8 cellular contexts compared by ENCODE assay signal in genomic region chr4:1194028-1194900, GRCh38. TPM values are rescaled to one million over a fixed set of nuclear protein-coding genes. Genes with fewer than 3 reads are reported as not detected.
DNase-seq lines count a peak whose midpoint lies in the region; ATAC-seq and TF ChIP-seq lines count a peak whose summit lies in the region.

No MANE protein-coding gene starts in this region.

- H3K4me1 ChIP-seq in adipocyte (ENCODE audit: control insufficient read depth, insufficient read depth, low read length) (peaks cover 39% of the 10 kb centered on the region), PC-9 (replicated peaks; ENCODE audit: insufficient read depth) (peaks cover 17% of the 10 kb centered on the region)

- H3K9me2 ChIP-seq in PC-9 (ENCODE audit: insufficient read depth): no peaks in the 10 kb centered on the region

- peak overlapping the region; percentile 85 for H3K9ac ChIP-seq in adipocyte (ENCODE audit: low read length)

- H3K27ac ChIP-seq in skin epidermis (peak overlapping the region in 17 of 21 experiments; percentile 13 to 84 (median 59)), PC-9 (no peak overlapping the region)

- H3K79me2 ChIP-seq in PC-9 (ENCODE audit: low read depth): no peaks in the 10 kb centered on the region

- no peak for TF ChIP-seq CTCF in PC-9 (conservative IDR thresholded peaks at IDR 0.05)
- TF ChIP-seq CTCF in GM10248 (IDR thresholded peaks at IDR 0.05; ENCODE audit: control extremely low read depth, extremely low read depth, low read depth, missing control alignments): no peak

- no peaks in the 10 kb centered on the region for H4K20me1 ChIP-seq in PC-9 (ENCODE audit: insufficient read depth)

- H3K4me3 ChIP-seq in adipocyte (ENCODE audit: low read length) (peak overlapping the region; percentile 61), skin epidermis (no peak overlapping the region), PC-9 (no peak overlapping the region)

- no TSS peak for BruUV-seq in PC-9 (replicated peaks; lab: Mats Ljungman, UMichigan)

- peaks cover 5% of the 10 kb centered on the region for H3K36me3 ChIP-seq in adipocyte (ENCODE audit: control insufficient read depth, insufficient read depth, low read length, severe bottlenecking)
- H3K36me3 ChIP-seq in PC-9 (ENCODE audit: low read depth): no peaks in the 10 kb centered on the region

- POLR2A ChIA-PET in PC-9 (lab: Charles Lee; ENCODE audit: unreplicated experiment): no interaction called here
- POLR2A ChIA-PET in GM10248 (lab: Yijun Ruan, JAX): no interaction called here

- ATAC-seq in left ventricle myocardium superior (peak; percentile 65), GM19351 (IDR thresholded peaks at IDR 0.05; ENCODE audit: unreplicated experiment) (no peak)

- H3K27me3 ChIP-seq in adipocyte (replicated peaks; ENCODE audit: control insufficient read depth, insufficient read depth, low read length) (no peaks in the 10 kb centered on the region), PC-9 (ENCODE audit: insufficient read depth, low read depth) (no peaks in the 10 kb centered on the region)

- H2AFZ ChIP-seq in PC-9: no peak overlapping the region

- no peaks in the 10 kb centered on the region for H3K9me3 ChIP-seq in adipocyte (ENCODE audit: control insufficient read depth, low read length)
- H3K9me3 ChIP-seq in PC-9 (ENCODE audit: insufficient read depth, low read depth): no peaks in the 10 kb centered on the region

- CTCF ChIA-PET in PC-9 (lab: Charles Lee) (no interaction called here), GM10248 (lab: Yijun Ruan, JAX) (interaction anchor here (1.0 kb wide), 1 partner anchor 11 kb away, joined by 3 read pairs; no protein-coding TSS in a partner anchor)

- intact Hi-C loops in left ventricle myocardium superior (cut with micrococcal nuclease): no loop called here
- intact Hi-C loops in PC-9 (cut with micrococcal nuclease; ENCODE audit: unreplicated experiment): no loop called here

- H3K4me2 ChIP-seq in PC-9: no peak overlapping the region

- H3F3A ChIP-seq in PC-9 (ENCODE audit: insufficient read depth, low read depth): peaks cover 13% of the 10 kb centered on the region; the same call in 1 of the 2 replicates

- DNase-seq in GM03348 (ENCODE audit: low spot score): peak; percentile 49
- DNase-seq in adipocyte (ENCODE audit: low read depth): no peak
- peak; percentile 89 for DNase-seq in left ventricle myocardium superior
- DNase-seq in PC-9: no peak
- DNase-seq in activated CD4-positive, CD25-positive, alpha-beta regulatory T cell (lab: John Stamatoyannopoulos, UW): no peak
- no peak for DNase-seq in GM10248 (ENCODE audit: extremely low spot score)

RNA-seq across cellular contexts. Expression of gene SPON2, which starts 21.9 kb away (rescaled TPM):
- 22.8 TPM for total RNA-seq in left ventricle myocardium superior
- 2.0 and 3.4 TPM in 2 replicates for total RNA-seq in PC-9 (2021)

RNA-seq across cellular contexts. Expression of gene CTBP1, which starts 54.7 kb away (rescaled TPM):
- 133 TPM for total RNA-seq in left ventricle myocardium superior
- total RNA-seq in PC-9 (2021): 153 and 184 TPM in 2 replicates

Comparison
In these comparisons a context has a peak if more than half of its experiments do, and no peak if none do; other contexts are left out.
1. DNase-seq: peak in GM03348 (single experiment) and left ventricle myocardium superior (single experiment); none in adipocyte (single experiment), PC-9 (0 of 2), activated CD4-positive, CD25-positive, alpha-beta regulatory T cell (0 of 4) and GM10248 (single experiment).